Comparison of ENCODE assay signal across 9 cellular contexts in genomic region chr7:108094933-108095710, GRCh38. TPM values are rescaled to one million over a fixed set of nuclear protein-coding genes. Genes with fewer than 3 reads are reported as not detected.
DNase-seq lines count a peak whose midpoint lies in the region; ATAC-seq and TF ChIP-seq lines count a peak whose summit lies in the region.
"Had no signal": no experiment of that assay in that cellular context is flagged by ENCODE, and none has a peak within 500 bp of the region (broad histone marks: within the 10 kb centered on the region; RNA-seq: fewer than 3 reads in every experiment).

No MANE protein-coding gene starts in this region.

- DNase-seq in NCI-H345 (lab: John Stamatoyannopoulos, UW) (peak; percentile 43), NCI-H345 treated with DMSO at 0.1 percent for 48 hours (lab: John Stamatoyannopoulos, UW; ENCODE audit: unreplicated experiment) (no peak), Panc1 (ENCODE audit: low read depth, low spot score) (peak; percentile 79), skeletal muscle cell (ENCODE audit: low read depth) (peak; percentile 84)
- DNase-seq in CD8-positive, alpha-beta T cell, result no peak

- intact Hi-C loops in Panc1 (cut with micrococcal nuclease; ENCODE audit: unreplicated experiment), result loop anchor here (10.0 kb wide), 1 partner anchor 80 kb away; no protein-coding TSS in a partner anchor
- intact Hi-C loops in CD8-positive, alpha-beta T cell (cut with DNase I, micrococcal nuclease), result no loop called here

- H3K4me1 Mint-ChIP-seq in activated T-helper 17 cell treated with anti-CD3 and anti-CD28 coated beads, Interleukin-2, amount 50 U/mL, for 72 hours, result no peaks in the 10 kb centered on the region
- H3K4me1 Mint-ChIP-seq in CD8-positive, alpha-beta T cell (ENCODE audit: low read depth), result no peaks in the 10 kb centered on the region

- H3K27me3 Mint-ChIP-seq in activated T-helper 17 cell treated with anti-CD3 and anti-CD28 coated beads, Interleukin-2, amount 50 U/mL, for 72 hours, result peaks cover 16% of the 10 kb centered on the region
- peaks cover 8% of the 10 kb centered on the region for H3K27me3 Mint-ChIP-seq in CD8-positive, alpha-beta T cell (ENCODE audit: low read depth)

- CTCF ChIA-PET in Panc1 (lab: Charles Lee), result no interaction called here
- CTCF ChIA-PET in CD8-positive, alpha-beta T cell (lab: Charles Lee), result no interaction called here

- no peak for TF ChIP-seq EP300 in gastroesophageal sphincter (IDR thresholded peaks at IDR 0.05)

- TF ChIP-seq POLR2A in gastroesophageal sphincter (IDR thresholded peaks at IDR 0.05), result no peak

- H3K36me3 ChIP-seq in Panc1 (ENCODE audit: control insufficient read depth, insufficient read depth, low read length) (no peaks in the 10 kb centered on the region), gastroesophageal sphincter (no peaks in the 10 kb centered on the region)
- H3K36me3 ChIP-seq in CD8-positive, alpha-beta T cell (ENCODE audit: insufficient read depth, low read length), result no peaks in the 10 kb centered on the region

- no TSS peak for BruUV-seq in Panc1 (replicated peaks; lab: Mats Ljungman, UMichigan)

- TF ChIP-seq CTCF in Panc1 (IDR thresholded peaks at IDR 0.05), result no peak
- no peak for TF ChIP-seq CTCF in gastroesophageal sphincter (IDR thresholded peaks at IDR 0.05)
- no peak for TF ChIP-seq CTCF in CD8-positive, alpha-beta T cell (IDR thresholded peaks at IDR 0.05)

- no peaks in the 10 kb centered on the region for H3K27me3 ChIP-seq in Panc1 (ENCODE audit: control insufficient read depth, insufficient read depth, low read length)
- H3K27me3 ChIP-seq in gastroesophageal sphincter, result no peaks in the 10 kb centered on the region
- no peaks in the 10 kb centered on the region for H3K27me3 ChIP-seq in CD8-positive, alpha-beta T cell (ENCODE audit: insufficient read depth, low read length)

- in situ Hi-C loops in Panc1 (cut with HindIII; ENCODE audit: low pct_unique_long_range_greater_than_20kb, low sequenced_read_pairs), result no loop called here

- ATAC-seq in Panc1 (peak; percentile 90), gastroesophageal sphincter (peak; percentile 81), HG03045 (IDR thresholded peaks at IDR 0.05; ENCODE audit: unreplicated experiment) (no peak)
- ATAC-seq in activated T-helper 17 cell treated with anti-CD3 and anti-CD28 coated beads, Interleukin-2, amount 50 U/mL, for 72 hours (replicated peaks), result no peak
- no peak for ATAC-seq in CD8-positive, alpha-beta T cell

- 21 to 36% methylated on average over 4 to 7 of the region's 7 CpGs for WGBS in gastroesophageal sphincter (ENCODE audit: low coverage in 1 of 2), 2 donors

- H3K36me3 Mint-ChIP-seq in activated T-helper 17 cell treated with anti-CD3 and anti-CD28 coated beads, Interleukin-2, amount 50 U/mL, for 72 hours (ENCODE audit: low read depth), result no peaks in the 10 kb centered on the region
- H3K36me3 Mint-ChIP-seq in CD8-positive, alpha-beta T cell, result no peaks in the 10 kb centered on the region

- POLR2A ChIA-PET in Panc1 (lab: Charles Lee), result no interaction called here
- POLR2A ChIA-PET in CD8-positive, alpha-beta T cell (lab: Charles Lee), result no interaction called here

- H3K4me1 ChIP-seq in Panc1 (ENCODE audit: control insufficient read depth, insufficient read depth, low read length), result peaks cover 26% of the 10 kb centered on the region
- H3K4me1 ChIP-seq in gastroesophageal sphincter, result peaks cover 4 to 51% (median 6%) of the 10 kb centered on the region in 3 donors
- H3K4me1 ChIP-seq in CD8-positive, alpha-beta T cell (ENCODE audit: insufficient read depth, low read length), result no peaks in the 10 kb centered on the region

- H3K27ac ChIP-seq in Panc1 (ENCODE audit: low read length), result no peak overlapping the region; the same call in 1 of the 2 replicates
- H3K27ac ChIP-seq in gastroesophageal sphincter, result peak overlapping the region in 3 of 4 donors; percentile 54 to 69 (median 65)
- H3K27ac ChIP-seq in CD8-positive, alpha-beta T cell (ENCODE audit: low read depth, low read length), result no peak overlapping the region

- H3K27ac Mint-ChIP-seq in activated T-helper 17 cell treated with anti-CD3 and anti-CD28 coated beads, Interleukin-2, amount 50 U/mL, for 72 hours, result no peak overlapping the region
- H3K27ac Mint-ChIP-seq in CD8-positive, alpha-beta T cell, result no peak overlapping the region

- H3K9me3 Mint-ChIP-seq in activated T-helper 17 cell treated with anti-CD3 and anti-CD28 coated beads, Interleukin-2, amount 50 U/mL, for 72 hours, result no peaks in the 10 kb centered on the region
- H3K9me3 Mint-ChIP-seq in CD8-positive, alpha-beta T cell, result no peaks in the 10 kb centered on the region

- H3K9me3 ChIP-seq in Panc1 (ENCODE audit: control insufficient read depth, insufficient read depth, low read depth, low read length) (no peaks in the 10 kb centered on the region), gastroesophageal sphincter (no peaks in the 10 kb centered on the region)
- H3K9me3 ChIP-seq in CD8-positive, alpha-beta T cell (ENCODE audit: low read length), result no peaks in the 10 kb centered on the region

- no peak overlapping the region for H3K4me3 Mint-ChIP-seq in activated T-helper 17 cell treated with anti-CD3 and anti-CD28 coated beads, Interleukin-2, amount 50 U/mL, for 72 hours
- no peak overlapping the region for H3K4me3 Mint-ChIP-seq in CD8-positive, alpha-beta T cell

- H3K4me3 ChIP-seq in Panc1 (ENCODE audit: low read depth in 2 of 2, low read length in 2 of 2) (peak overlapping the region in 1 of 2 experiments; percentile 16; a peak in 1 of 4 replicates), gastroesophageal sphincter (no peak overlapping the region), skeletal muscle cell (ENCODE audit: low read depth, low read length) (no peak overlapping the region)
- no peak overlapping the region for H3K4me3 ChIP-seq in CD8-positive, alpha-beta T cell (ENCODE audit: low read depth, low read length)

RNA-seq across cellular contexts. Expression of gene LAMB4, which starts 35.0 kb away (rescaled TPM):
- not detected for total RNA-seq in Panc1 (2021; ENCODE audit: unreplicated experiment)
- not detected for polyA plus RNA-seq in Panc1 (2012; ENCODE audit: insufficient read length)
- under 1 TPM in 2 of 4 donors, not detected in 2; 0.23 to 0.82 TPM for total RNA-seq in gastroesophageal sphincter
- total RNA-seq in activated T-helper 17 cell treated with anti-CD3 and anti-CD28 coated beads, Interleukin-2, amount 50 U/mL, for 72 hours, result not detected
- under 1 TPM; 0.11 to 0.46 TPM for total RNA-seq in CD8-positive, alpha-beta T cell
- total RNA-seq: activated CD8-positive, alpha-beta memory T cell treated with anti-CD3 and anti-CD28 coated beads for 36 hours had no signal

Comparison
In these comparisons a context has a peak if more than half of its experiments do, and no peak if none do; other contexts are left out.
1. DNase-seq: peak in NCI-H345 (single experiment), Panc1 (single experiment) and skeletal muscle cell (single experiment); none in NCI-H345 treated with DMSO at 0.1 percent for 48 hours (single experiment) and CD8-positive, alpha-beta T cell (0 of 7).
2. ATAC-seq: peak in Panc1 (single experiment) and gastroesophageal sphincter (single experiment); none in HG03045 (single experiment), activated T-helper 17 cell treated with anti-CD3 and anti-CD28 coated beads, Interleukin-2, amount 50 U/mL, for 72 hours (single experiment) and CD8-positive, alpha-beta T cell (single experiment).
3. H3K27ac ChIP-seq: peak in gastroesophageal sphincter (3 of 4); none in Panc1 (single experiment) and CD8-positive, alpha-beta T cell (single experiment).